19 cellular contexts compared by ENCODE assay signal in genomic region chr4:133720001-133720400, GRCh38.
"Had no signal": no experiment of that assay in that cellular context is flagged by ENCODE, and none has a peak within 500 bp of the region (broad histone marks: within the 10 kb centered on the region; RNA-seq: fewer than 3 reads in every experiment).

No MANE protein-coding gene starts in this region.

- H3K4me3 ChIP-seq: heart right ventricle, testis, tibial nerve, upper lobe of right lung, vagina had no signal

- H3K27me3 ChIP-seq: heart right ventricle, testis, tibial nerve, upper lobe of right lung, vagina had no signal

- H3K79me2 ChIP-seq: parathyroid adenoma had no signal

- H3K27ac ChIP-seq: heart right ventricle, parathyroid adenoma, testis, tibial nerve, upper lobe of right lung, vagina had no signal

- H2AFZ ChIP-seq: parathyroid adenoma had no signal

- DNase-seq: dermis blood vessel endothelial cell; erythroblast; heart right ventricle; hypothalamus; islet precursor cell; mammary epithelial cell; naive thymus-derived CD4-positive, alpha-beta T cell; nephron progenitor cell; stimulated activated CD4-positive, alpha-beta T cell treated with anti-CD3 and anti-CD28 coated beads, Interleukin-2, amount 100 ng/mL, for 24 hours; stimulated activated CD4-positive, alpha-beta T cell treated with anti-CD3 and anti-CD28 coated beads, Interleukin-4, amount 100 ng/mL, for 4 hours; stimulated activated naive B cell treated with anti-CD40 and anti-IgM and Interleukin-4, amounts not matched to agents 10 μg/mL and 1 μg/mL and 100 μg/mL, for 72 hours; stimulated activated naive CD8-positive, alpha-beta T cell treated with anti-CD3 and anti-CD28 coated beads, Interleukin-15, amount 100 ng/mL, for 72 hours; testis; upper lobe of right lung had no signal

- ATAC-seq: heart right ventricle; left lobe of liver; naive thymus-derived CD4-positive, alpha-beta T cell; sciatic nerve; stimulated activated naive B cell treated with anti-CD40 and anti-IgM and Interleukin-4, amounts not matched to agents 10 μg/mL and 1 μg/mL and 100 μg/mL, for 72 hours; stimulated activated naive CD8-positive, alpha-beta T cell treated with anti-CD3 and anti-CD28 coated beads, Interleukin-15, amount 100 ng/mL, for 72 hours; upper lobe of right lung had no signal

- H3K9me3 ChIP-seq: heart right ventricle, testis, tibial nerve, upper lobe of right lung, vagina had no signal

- H3K36me3 ChIP-seq: heart right ventricle, tibial nerve, upper lobe of right lung, vagina had no signal

- H3K9ac ChIP-seq: parathyroid adenoma had no signal

- H3K4me1 ChIP-seq: heart right ventricle, parathyroid adenoma, testis, tibial nerve, upper lobe of right lung, vagina had no signal
